11 cellular contexts compared by ENCODE assay signal in the genomic region with DNA sequence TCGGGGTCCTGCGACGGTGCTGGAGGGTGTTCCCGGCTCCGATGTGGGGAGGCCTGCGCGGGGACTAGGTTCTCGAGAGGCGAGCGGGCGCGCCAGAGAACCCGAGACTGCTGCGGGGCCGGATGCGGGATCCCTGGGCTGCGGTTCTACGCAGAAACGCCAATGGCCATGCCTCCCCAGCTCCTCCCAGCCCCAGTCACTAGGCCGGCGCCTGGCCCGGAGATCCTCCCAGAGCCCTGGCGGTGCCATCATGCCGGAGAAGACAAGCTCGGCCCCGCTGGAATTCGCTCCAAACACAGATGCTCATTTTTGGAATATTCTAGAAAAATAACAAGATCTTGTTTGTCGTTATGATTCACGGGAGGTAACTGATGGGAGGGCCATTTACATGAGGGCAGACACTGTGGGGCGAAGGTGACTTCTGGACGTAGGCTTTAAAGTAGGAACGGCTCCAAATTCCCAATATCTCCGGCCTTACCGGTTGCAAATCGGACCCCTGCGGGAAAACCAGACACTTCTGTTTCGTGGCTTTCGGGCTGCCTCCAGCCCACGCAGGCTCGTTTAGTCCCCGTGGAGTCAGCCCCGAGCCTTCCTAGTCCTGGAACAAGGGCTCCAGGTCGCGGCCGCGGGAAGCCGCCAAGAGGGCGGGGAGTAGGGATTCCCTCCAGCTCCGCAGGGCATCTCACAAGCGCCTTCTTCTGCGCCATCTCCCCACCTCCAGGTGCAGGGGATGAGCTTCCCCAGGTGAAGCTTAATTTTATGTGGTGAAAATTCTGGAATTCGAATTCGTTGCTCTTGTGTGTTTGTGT.
DNase-seq lines count a peak whose midpoint lies in the region; ATAC-seq and TF ChIP-seq lines count a peak whose summit lies in the region.
"Had no signal": no experiment of that assay in that cellular context is flagged by ENCODE, and none has a peak within 500 bp of the region (broad histone marks: within the 10 kb centered on the region; RNA-seq: fewer than 3 reads in every experiment).

No MANE protein-coding gene starts in this region.

- 11% methylated on average over 52 of the region's 53 CpGs for WGBS in hepatocyte (ENCODE audit: low lambda C conversion rate, missing lambda C conversion rate)
- WGBS in smooth muscle cell (ENCODE audit: low lambda C conversion rate), result 14% methylated on average over 52 of the region's 53 CpGs

- H2AFZ ChIP-seq in hepatocyte, result peak overlapping the region; percentile 13
- H2AFZ ChIP-seq in smooth muscle cell (ENCODE audit: low read depth), result no peak overlapping the region

- H3K79me2 ChIP-seq in hepatocyte, result no peaks in the 10 kb centered on the region
- H3K79me2 ChIP-seq in smooth muscle cell (ENCODE audit: low read depth), result no peaks in the 10 kb centered on the region

- H3K9me3 ChIP-seq in ES-I3 (ENCODE audit: control insufficient read depth, insufficient read depth, low read length) (no peaks in the 10 kb centered on the region; the same call in 1 of the 2 replicates), hepatocyte (ENCODE audit: low read depth) (no peaks in the 10 kb centered on the region), smooth muscle cell (replicated peaks; ENCODE audit: low read depth) (no peaks in the 10 kb centered on the region)
- H3K9me3 ChIP-seq: esophagus squamous epithelium had no signal

- peaks cover 14% of the 10 kb centered on the region for H3K4me1 ChIP-seq in ES-I3 (ENCODE audit: insufficient read depth, low read length)
- H3K4me1 ChIP-seq in hepatocyte (ENCODE audit: insufficient read depth), result peaks cover 7% of the 10 kb centered on the region
- H3K4me1 ChIP-seq in smooth muscle cell (ENCODE audit: low read depth), result peaks cover 31% of the 10 kb centered on the region

- no peaks in the 10 kb centered on the region for H3K36me3 ChIP-seq in ES-I3 (ENCODE audit: insufficient read depth, low read length)
- no peaks in the 10 kb centered on the region for H3K36me3 ChIP-seq in hepatocyte (replicated peaks; ENCODE audit: insufficient read depth, low read depth)
- no peaks in the 10 kb centered on the region for H3K36me3 ChIP-seq in smooth muscle cell (ENCODE audit: low read depth)
- H3K36me3 ChIP-seq: esophagus squamous epithelium had no signal

- H3K9ac ChIP-seq in ES-I3 (ENCODE audit: low read depth, low read length) (peak overlapping the region; percentile 39; the same call in 1 of the 2 replicates), smooth muscle cell (ENCODE audit: low read depth) (no peak overlapping the region)

- H3K4me3 ChIP-seq in hepatocyte (no peak overlapping the region), smooth muscle cell (no peak overlapping the region)

- no peaks in the 10 kb centered on the region for H4K20me1 ChIP-seq in hepatocyte (ENCODE audit: insufficient read depth, poor library complexity, severe bottlenecking)
- H4K20me1 ChIP-seq in smooth muscle cell (ENCODE audit: low read depth), result no peaks in the 10 kb centered on the region

- TF ChIP-seq CTCF in hepatocyte (IDR thresholded peaks at IDR 0.05; ENCODE audit: poor library complexity), result no peak
- TF ChIP-seq CTCF in smooth muscle cell (IDR thresholded peaks at IDR 0.05; ENCODE audit: borderline replicate concordance, insufficient read depth, poor library complexity, severe bottlenecking), result no peak

- H3K9me2 ChIP-seq in hepatocyte (replicated peaks; ENCODE audit: insufficient read depth), result no peaks in the 10 kb centered on the region

- H3F3A ChIP-seq in smooth muscle cell (ENCODE audit: low read depth), result no peaks in the 10 kb centered on the region

- H3K27ac ChIP-seq in hepatocyte (no peak overlapping the region), smooth muscle cell (ENCODE audit: low read depth) (no peak overlapping the region)
- H3K27ac ChIP-seq: esophagus squamous epithelium had no signal

- no peak for ATAC-seq in HG02610 (IDR thresholded peaks at IDR 0.05; ENCODE audit: unreplicated experiment)

- H3K27me3 ChIP-seq in hepatocyte, result peaks cover 100% of the 10 kb centered on the region
- peaks cover 100% of the 10 kb centered on the region for H3K27me3 ChIP-seq in smooth muscle cell (ENCODE audit: low read depth)

- H3K4me2 ChIP-seq in hepatocyte, result peak overlapping the region; percentile 63
- H3K4me2 ChIP-seq in smooth muscle cell, result peak overlapping the region; percentile 55

- peak; percentile 32 to 42 for DNase-seq in activated T-cell treated with anti-CD3 and anti-CD28 coated beads, Interleukin-2, amount 50 U/mL, for 48 hours
- DNase-seq in hepatocyte (ENCODE audit: low spot score) (no peak), smooth muscle cell (lab: John Stamatoyannopoulos, UW; ENCODE audit: unreplicated experiment) (no peak), medulla oblongata (ENCODE audit: extremely low spot score) (no peak), NCI-H748 treated with DMSO at 0.1 percent for 48 hours (lab: John Stamatoyannopoulos, UW) (no peak), NCI-H187 treated with DMSO at 0.1 percent for 48 hours (lab: John Stamatoyannopoulos, UW) (no peak)
- DNase-seq: activated effector memory CD4-positive, alpha-beta T cell treated with anti-CD3 and anti-CD28 coated beads, Interleukin-2, amount 50 U/mL, for 16 hours; esophagus squamous epithelium; mesendoderm had no signal

Comparison
In these comparisons a context has a peak if more than half of its experiments do, and no peak if none do; other contexts are left out.
1. DNase-seq: peak in activated T-cell treated with anti-CD3 and anti-CD28 coated beads, Interleukin-2, amount 50 U/mL, for 48 hours (2 of 2); none in hepatocyte (single experiment), smooth muscle cell (single experiment), medulla oblongata (single experiment), NCI-H748 treated with DMSO at 0.1 percent for 48 hours (single experiment) and NCI-H187 treated with DMSO at 0.1 percent for 48 hours (single experiment).